In the genomic region with DNA sequence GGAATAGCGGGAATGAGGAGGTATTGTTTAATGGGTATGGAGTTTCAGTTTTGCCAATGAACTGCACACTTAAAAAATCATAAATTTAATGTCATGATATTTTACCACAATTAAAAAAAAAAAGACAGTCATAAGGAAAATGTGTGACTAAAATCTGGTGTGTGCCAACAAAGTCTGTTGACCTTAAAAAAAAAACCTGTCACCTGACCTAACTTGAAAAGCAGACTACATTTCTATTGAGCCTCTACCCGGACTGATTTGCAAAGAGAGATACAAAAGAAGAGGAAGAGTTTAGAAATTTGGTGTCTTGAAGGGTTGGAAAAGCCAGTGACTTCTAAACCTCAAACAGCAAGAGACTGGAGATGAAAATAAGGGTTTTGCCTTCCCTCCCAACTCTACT, we compare ENCODE assay signal across 22 cellular contexts. TPM values are rescaled to one million over a fixed set of nuclear protein-coding genes. Genes with fewer than 3 reads are reported as not detected.
"Had no signal": no experiment of that assay in that cellular context is flagged by ENCODE, and none has a peak within 500 bp of the region (broad histone marks: within the 10 kb centered on the region; RNA-seq: fewer than 3 reads in every experiment).

No MANE protein-coding gene starts in this region.

- H3K4me1 Mint-ChIP-seq: IgD-negative memory B cell had no signal

- H3K4me2 ChIP-seq: KMS-11 had no signal

- H3K4me3 ChIP-seq: K562, SJSA1, SK-N-MC had no signal

- H3K27ac ChIP-seq: KMS-11, SJSA1, SK-N-MC had no signal

- DNase-seq: Kasumi-1, MM.1S, NCI-H1092 treated with DMSO at 0.1 percent for 48 hours, NCI-H1436 treated with DMSO at 0.1 percent for 48 hours, NCI-H1694, NCI-H187 treated with DMSO at 0.1 percent for 48 hours, NCI-H2081 treated with DMSO at 0.1 percent for 48 hours, NCI-H2171, NCI-H226, NCI-H446, NCI-H510A, NCI-H774, Right ventricle myocardium superior, RPMI8226, SIG-M5 had no signal

- H3K9me3 Mint-ChIP-seq: IgD-negative memory B cell had no signal

- H3K36me3 ChIP-seq: SJSA1 had no signal

- H3K27ac Mint-ChIP-seq: IgD-negative memory B cell had no signal

- H3K9me3 ChIP-seq: SJSA1 had no signal

- FAIRE-seq: K562, RCC 7860 had no signal

- ATAC-seq: K562 had no signal

- H3K9ac ChIP-seq: KMS-11 had no signal

RNA-seq across cellular contexts. Expression of gene TMEM150C, which starts 48.4 kb away (rescaled TPM):
- total RNA-seq: HT-29, SJSA1 had no signal
- polyA plus RNA-seq: IgD-negative memory B cell, K562 had no signal
